Comparison of ENCODE assay signal across 1 cellular context in genomic region chr2:192026716-192027109, GRCh38.
TF ChIP-seq lines count a peak whose summit lies in the region.

No MANE protein-coding gene starts in this region.

TF ChIP-seq in IMR-90, 13 proteins besides CTCF, POLR2A, EP300 and RAD21:
- TF ChIP-seq, protein P1, sequence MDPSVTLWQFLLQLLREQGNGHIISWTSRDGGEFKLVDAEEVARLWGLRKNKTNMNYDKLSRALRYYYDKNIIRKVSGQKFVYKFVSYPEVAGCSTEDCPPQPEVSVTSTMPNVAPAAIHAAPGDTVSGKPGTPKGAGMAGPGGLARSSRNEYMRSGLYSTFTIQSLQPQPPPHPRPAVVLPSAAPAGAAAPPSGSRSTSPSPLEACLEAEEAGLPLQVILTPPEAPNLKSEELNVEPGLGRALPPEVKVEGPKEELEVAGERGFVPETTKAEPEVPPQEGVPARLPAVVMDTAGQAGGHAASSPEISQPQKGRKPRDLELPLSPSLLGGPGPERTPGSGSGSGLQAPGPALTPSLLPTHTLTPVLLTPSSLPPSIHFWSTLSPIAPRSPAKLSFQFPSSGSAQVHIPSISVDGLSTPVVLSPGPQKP (IDR thresholded peaks at IDR 0.05; ENCODE audit: borderline replicate concordance, low read depth, low read length), result no peak
- TF ChIP-seq USF2 (IDR thresholded peaks at IDR 0.05; ENCODE audit: low read depth, low read length) (no peak), RFX5 (IDR thresholded peaks at IDR 0.05; ENCODE audit: low read depth, low read length) (no peak), CEBPB (IDR thresholded peaks at IDR 0.05; ENCODE audit: low read depth, low read length) (no peak), CHD1 (IDR thresholded peaks at IDR 0.05; ENCODE audit: low read depth, low read length) (no peak), MAZ (IDR thresholded peaks at IDR 0.05; ENCODE audit: borderline replicate concordance, low read depth, low read length) (no peak), MXI1 (IDR thresholded peaks at IDR 0.05; ENCODE audit: borderline replicate concordance, low read depth, low read length) (no peak), MAFK (IDR thresholded peaks at IDR 0.05; ENCODE audit: low read depth, low read length) (no peak), BHLHE40 (IDR thresholded peaks at IDR 0.05; ENCODE audit: low read depth, low read length) (no peak), FOS (IDR thresholded peaks at IDR 0.05; ENCODE audit: low read depth, low read length) (no peak), SMC3 (IDR thresholded peaks at IDR 0.05; ENCODE audit: low read depth, low read length) (no peak), NFE2L2 (IDR thresholded peaks at IDR 0.05; ENCODE audit: low read depth, low read length) (no peak), RCOR1 (IDR thresholded peaks at IDR 0.05; ENCODE audit: insufficient replicate concordance, low read length) (no peak)
